Comparison of ENCODE assay signal across 20 cellular contexts in the genomic region with DNA sequence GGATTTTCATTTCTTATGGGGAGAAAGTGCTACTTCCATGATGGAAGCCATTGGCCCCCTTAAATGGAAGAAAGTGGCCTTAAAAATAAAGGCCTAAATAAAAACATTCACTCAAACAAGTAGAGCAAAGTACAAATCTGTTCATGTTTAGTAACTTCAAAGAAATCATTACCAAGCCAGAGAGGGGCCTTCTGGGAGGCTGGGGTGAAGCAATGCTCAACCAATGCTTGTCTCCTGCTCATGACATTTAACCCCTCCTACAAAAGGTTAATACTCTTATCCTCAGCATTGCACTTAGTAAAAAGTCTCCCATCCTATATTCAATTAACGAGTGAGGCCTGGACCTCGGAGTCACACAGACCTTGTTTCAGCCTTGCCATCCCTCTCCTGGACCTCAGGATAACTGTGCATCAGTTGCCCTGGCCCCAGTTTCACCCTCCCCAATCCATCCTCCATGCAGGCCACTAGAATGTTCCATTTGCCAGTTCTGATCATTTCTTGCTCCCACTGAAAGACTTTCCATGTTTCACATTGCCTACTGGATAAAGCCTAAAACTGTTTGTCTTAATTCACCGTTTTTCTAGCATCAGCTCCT.
"Had no signal": no experiment of that assay in that cellular context is flagged by ENCODE, and none has a peak within 500 bp of the region (broad histone marks: within the 10 kb centered on the region; RNA-seq: fewer than 3 reads in every experiment).

No MANE protein-coding gene starts in this region.

- H3K4me1 ChIP-seq: left lung, parathyroid adenoma, prostate gland, right atrium auricular region, tibial nerve, upper lobe of left lung had no signal

- ATAC-seq: left cardiac atrium; left lung; natural killer cell; sciatic nerve; stimulated activated effector memory CD8-positive, alpha-beta T cell treated with anti-CD3 and anti-CD28 coated beads, Interleukin-12 subunit alpha, Interleukin-12 subunit beta, amount 100 ng/mL, for 72 hours had no signal

- H3K36me3 ChIP-seq: left lung, neutrophil, prostate gland, right atrium auricular region, thoracic aorta, tibial nerve, upper lobe of left lung had no signal

- H3K27me3 ChIP-seq: neutrophil, right atrium auricular region, tibial nerve, upper lobe of left lung had no signal

- DNase-seq: cortex of kidney; left cardiac atrium; left lung; mesendoderm; natural killer cell; stimulated activated CD4-positive, alpha-beta T cell treated with anti-CD3 and anti-CD28 coated beads, Interleukin-12 subunit alpha, Interleukin-12 subunit beta, amount 100 ng/mL, for 4 hours; stimulated activated CD4-positive, alpha-beta T cell treated with anti-CD3 and anti-CD28 coated beads, Interleukin-1b, Interleukin-23, amount 100 ng/mL, for 48 hours; stimulated activated CD4-positive, alpha-beta T cell treated with anti-CD3 and anti-CD28 coated beads, Interleukin-4, amount 100 ng/mL, for 24 hours; stimulated activated naive CD4-positive, alpha-beta T cell treated with Interleukin-2 at 50 U/mL for 16 hours; substantia nigra; upper lobe of left lung had no signal

- H2AFZ ChIP-seq: parathyroid adenoma had no signal

- H3K27ac ChIP-seq: left lung, neutrophil, parathyroid adenoma, prostate gland, right atrium auricular region, thoracic aorta, tibial nerve, upper lobe of left lung had no signal

- H3K4me2 ChIP-seq: smooth muscle cell had no signal

- H3K79me2 ChIP-seq: parathyroid adenoma had no signal

- H3K4me3 ChIP-seq: left lung, prostate gland, right atrium auricular region, smooth muscle cell, thoracic aorta, tibial nerve, upper lobe of left lung had no signal

- H3K9me3 ChIP-seq: left lung, neutrophil, prostate gland, right atrium auricular region, thoracic aorta, tibial nerve, upper lobe of left lung had no signal
